In genomic region chr2:179050735-179051134, GRCh38 we compare ENCODE assay signal across 1 cellular context.
TF ChIP-seq lines count a peak whose summit lies in the region.

No MANE protein-coding gene starts in this region.

TF ChIP-seq in H1, 55 proteins besides CTCF, POLR2A, EP300 and RAD21:
- no peak for TF ChIP-seq HDAC2 (IDR thresholded peaks at IDR 0.05; ENCODE audit: borderline replicate concordance in 1 of 2, low read depth in 2 of 2, low read length in 2 of 2)
- no peak for TF ChIP-seq HDAC6 (IDR thresholded peaks at IDR 0.05; ENCODE audit: low read depth, low read length)
- no peak for TF ChIP-seq USF2 (IDR thresholded peaks at IDR 0.05; ENCODE audit: low read length)
- no peak for TF ChIP-seq TBP (IDR thresholded peaks at IDR 0.05; ENCODE audit: low read depth, low read length)
